ENCODE assay signal across 13 cellular contexts in genomic region chr1:3898475-3898735, GRCh38. TPM values are rescaled to one million over a fixed set of nuclear protein-coding genes. Genes with fewer than 3 reads are reported as not detected.
DNase-seq lines count a peak whose midpoint lies in the region; ATAC-seq and TF ChIP-seq lines count a peak whose summit lies in the region.
"Had no signal": no experiment of that assay in that cellular context is flagged by ENCODE, and none has a peak within 500 bp of the region (broad histone marks: within the 10 kb centered on the region; RNA-seq: fewer than 3 reads in every experiment).

No MANE protein-coding gene starts in this region.

- H3K4me3 Mint-ChIP-seq in activated CD4-positive, alpha-beta T cell treated with anti-CD3 and anti-CD28 coated beads, Interleukin-2, amount 10 ng/mL, durations not matched to agents 7 days and 5 days = peak overlapping the region; percentile 90

- H3K79me2 ChIP-seq in mammary epithelial cell (ENCODE audit: insufficient read depth, low read length) = peaks cover 65% of the 10 kb centered on the region

- ATAC-seq in GM19328 (IDR thresholded peaks at IDR 0.05; ENCODE audit: unreplicated experiment) (no peak), HG03095 (IDR thresholded peaks at IDR 0.05; ENCODE audit: unreplicated experiment) (no peak)
- ATAC-seq: body of pancreas, left lung had no signal

- H3K27me3 Mint-ChIP-seq in activated CD4-positive, alpha-beta T cell treated with anti-CD3 and anti-CD28 coated beads, Interleukin-2, amount 10 ng/mL, durations not matched to agents 7 days and 5 days = no peaks in the 10 kb centered on the region

- no peak for TF ChIP-seq CTCF in NB4 (IDR thresholded peaks at IDR 0.05; ENCODE audit: low read depth, low read length)
- no peak for TF ChIP-seq CTCF in mammary epithelial cell (conservative IDR thresholded peaks at IDR 0.05 in 1 of 2, IDR thresholded peaks at IDR 0.05 in 1 of 2; ENCODE audit: extremely low read depth in 1 of 2, insufficient read depth in 1 of 2, low read depth in 1 of 2, low read length in 2 of 2)

- peaks cover 48% of the 10 kb centered on the region for H3K4me1 Mint-ChIP-seq in activated CD4-positive, alpha-beta T cell treated with anti-CD3 and anti-CD28 coated beads, Interleukin-2, amount 10 ng/mL, durations not matched to agents 7 days and 5 days

- peaks cover 14% of the 10 kb centered on the region for H3K9me3 Mint-ChIP-seq in activated CD4-positive, alpha-beta T cell treated with anti-CD3 and anti-CD28 coated beads, Interleukin-2, amount 10 ng/mL, durations not matched to agents 7 days and 5 days

- no peak overlapping the region for H3K27ac ChIP-seq in mammary epithelial cell (ENCODE audit: insufficient read depth, low read depth, low read length)
- H3K27ac ChIP-seq: body of pancreas, left lung had no signal

- H3K27me3 ChIP-seq in mammary epithelial cell (ENCODE audit: insufficient read depth, low read length) (no peaks in the 10 kb centered on the region), neuron (ENCODE audit: insufficient read depth, low read length) (no peaks in the 10 kb centered on the region)
- H3K27me3 ChIP-seq: body of pancreas, left lung had no signal

- H3K4me2 ChIP-seq in mammary epithelial cell (ENCODE audit: insufficient read depth, low read depth, low read length) = peak overlapping the region; percentile 99

- H4K20me1 ChIP-seq in mammary epithelial cell (ENCODE audit: insufficient read depth, low read length) = no peaks in the 10 kb centered on the region

- H3K27ac Mint-ChIP-seq in activated CD4-positive, alpha-beta T cell treated with anti-CD3 and anti-CD28 coated beads, Interleukin-2, amount 10 ng/mL, durations not matched to agents 7 days and 5 days = peak overlapping the region; percentile 2

- no peak for DNase-seq in activated CD4-positive, alpha-beta T cell treated with anti-CD3 and anti-CD28 coated beads, Interleukin-2, amount 10 ng/mL, durations not matched to agents 7 days and 5 days
- DNase-seq in activated CD4-positive, alpha-beta T cell treated with anti-CD3 and anti-CD28 coated beads for 1 hour = no peak
- DNase-seq in NB4 (ENCODE audit: low read depth) (no peak), mammary epithelial cell (no peak), cortex of kidney (lab: John Stamatoyannopoulos, UW) (no peak)
- DNase-seq: body of pancreas, DMS53, NCI-H1048, NCI-H2227 treated with DMSO at 0.1 percent for 48 hours had no signal

- CTCF ChIA-PET in activated CD4-positive, alpha-beta T cell treated with anti-CD3 and anti-CD28 coated beads, Interleukin-2, amount 10 ng/mL, durations not matched to agents 7 days and 5 days (lab: Charles Lee) = interaction anchor here (1.1 kb wide), 1 partner anchor 13 kb away, joined by 3 read pairs; no protein-coding TSS in a partner anchor
- CTCF ChIA-PET in mammary epithelial cell (lab: Charles Lee; ENCODE audit: low non-redundant PET) = no interaction called here

- H3K9ac ChIP-seq in mammary epithelial cell (ENCODE audit: insufficient read depth, low read length) = no peak overlapping the region

- intact Hi-C loops in mammary epithelial cell (cut with micrococcal nuclease) = no loop called here

- in situ Hi-C loops in mammary epithelial cell (cut with MboI; ENCODE audit: low sequenced_read_pairs in 2 of 2) = no loop called here

- H3K4me1 ChIP-seq in mammary epithelial cell (ENCODE audit: insufficient read depth, low read length) = no peaks in the 10 kb centered on the region
- peaks cover 7% of the 10 kb centered on the region for H3K4me1 ChIP-seq in neuron (ENCODE audit: insufficient read depth, low read length)

- POLR2A ChIA-PET in activated CD4-positive, alpha-beta T cell treated with anti-CD3 and anti-CD28 coated beads, Interleukin-2, amount 10 ng/mL, durations not matched to agents 7 days and 5 days (lab: Charles Lee) = no interaction called here

- TF ChIP-seq POLR2A in NB4 (IDR thresholded peaks at IDR 0.05; ENCODE audit: extremely low read depth, insufficient read length) = no peak

- H3K9me3 ChIP-seq in mammary epithelial cell (replicated peaks; ENCODE audit: insufficient read depth, low read length) (no peaks in the 10 kb centered on the region), neuron (ENCODE audit: low read length) (no peaks in the 10 kb centered on the region)
- H3K9me3 ChIP-seq: body of pancreas had no signal

- H3K36me3 ChIP-seq in mammary epithelial cell (ENCODE audit: insufficient read depth, low read length) = peaks cover 2% of the 10 kb centered on the region
- peaks cover 5% of the 10 kb centered on the region for H3K36me3 ChIP-seq in neuron (ENCODE audit: insufficient read depth, low read length)

- H3K4me3 ChIP-seq in NB4 (ENCODE audit: low read depth, low read length) (peak overlapping the region; percentile 86), mammary epithelial cell (replicated peaks in 1 of 3; ENCODE audit: insufficient read depth in 1 of 3, low read depth in 2 of 3, low read length in 3 of 3) (peak overlapping the region in 1 of 3 experiments; percentile 96), neuron (ENCODE audit: low read length) (peak overlapping the region; percentile 58)
- H3K4me3 ChIP-seq: body of pancreas had no signal

- H2AFZ ChIP-seq in mammary epithelial cell (ENCODE audit: low read depth, low read length) = no peak overlapping the region
- no peak overlapping the region for H2AFZ ChIP-seq in neuron (ENCODE audit: low read depth, low read length)

- BruUV-seq in mammary epithelial cell (replicated peaks; lab: Mats Ljungman, UMichigan) = no TSS peak

- dilution Hi-C loops in mammary epithelial cell (cut with HindIII; ENCODE audit: low sequenced_read_pairs) = no loop called here

- peaks cover 21% of the 10 kb centered on the region for H3K36me3 Mint-ChIP-seq in activated CD4-positive, alpha-beta T cell treated with anti-CD3 and anti-CD28 coated beads, Interleukin-2, amount 10 ng/mL, durations not matched to agents 7 days and 5 days (ENCODE audit: low read depth)

RNA-seq across cellular contexts. Expression of gene C1orf174, which starts 1.7 kb away (rescaled TPM):
- total RNA-seq in activated CD4-positive, alpha-beta T cell treated with anti-CD3 and anti-CD28 coated beads, Interleukin-2, amount 10 ng/mL, durations not matched to agents 7 days and 5 days = 10 to 100 TPM; 29.4 to 31.1 TPM
- total RNA-seq in mammary epithelial cell = 10 to 100 TPM; 26.8 to 30.8 TPM
- polyA plus RNA-seq in mammary epithelial cell = 41.3 TPM
- 41.9 TPM for polyA minus RNA-seq in mammary epithelial cell

RNA-seq across cellular contexts. Expression of gene DFFB, which starts 41.1 kb away (rescaled TPM):
- total RNA-seq in activated CD4-positive, alpha-beta T cell treated with anti-CD3 and anti-CD28 coated beads, Interleukin-2, amount 10 ng/mL, durations not matched to agents 7 days and 5 days = 10 to 100 TPM; 10.6 to 12.5 TPM
- total RNA-seq in mammary epithelial cell = 1 to 10 TPM; 3.3 to 4.8 TPM
- polyA plus RNA-seq in mammary epithelial cell = 5.5 TPM
- polyA minus RNA-seq in mammary epithelial cell = 6.7 TPM

RNA-seq across cellular contexts. Expression of gene CEP104, which starts 41.4 kb away (rescaled TPM):
- 10 to 100 TPM; 43.8 to 50.1 TPM for total RNA-seq in activated CD4-positive, alpha-beta T cell treated with anti-CD3 and anti-CD28 coated beads, Interleukin-2, amount 10 ng/mL, durations not matched to agents 7 days and 5 days
- total RNA-seq in mammary epithelial cell = 10 to 100 TPM; 39.2 to 76.6 TPM
- 26.1 TPM for polyA plus RNA-seq in mammary epithelial cell
- 39.2 TPM for polyA minus RNA-seq in mammary epithelial cell
